1 cellular context compared by ENCODE assay signal in genomic region chr17:15945493-15946209, GRCh38.
TF ChIP-seq lines count a peak whose summit lies in the region.

No MANE protein-coding gene starts in this region.

TF ChIP-seq in liver, 16 proteins besides CTCF, POLR2A, EP300 and RAD21 (continued from another document):
- no peak for TF ChIP-seq ATF3 (IDR thresholded peaks at IDR 0.05)
- no peak for TF ChIP-seq MAX (IDR thresholded peaks at IDR 0.05)
- no peak for TF ChIP-seq FOXA2 (IDR thresholded peaks at IDR 0.05)
- no peak for TF ChIP-seq HNF4G (IDR thresholded peaks at IDR 0.05)
